Comparison of ENCODE assay signal across 8 cellular contexts in the genomic region with DNA sequence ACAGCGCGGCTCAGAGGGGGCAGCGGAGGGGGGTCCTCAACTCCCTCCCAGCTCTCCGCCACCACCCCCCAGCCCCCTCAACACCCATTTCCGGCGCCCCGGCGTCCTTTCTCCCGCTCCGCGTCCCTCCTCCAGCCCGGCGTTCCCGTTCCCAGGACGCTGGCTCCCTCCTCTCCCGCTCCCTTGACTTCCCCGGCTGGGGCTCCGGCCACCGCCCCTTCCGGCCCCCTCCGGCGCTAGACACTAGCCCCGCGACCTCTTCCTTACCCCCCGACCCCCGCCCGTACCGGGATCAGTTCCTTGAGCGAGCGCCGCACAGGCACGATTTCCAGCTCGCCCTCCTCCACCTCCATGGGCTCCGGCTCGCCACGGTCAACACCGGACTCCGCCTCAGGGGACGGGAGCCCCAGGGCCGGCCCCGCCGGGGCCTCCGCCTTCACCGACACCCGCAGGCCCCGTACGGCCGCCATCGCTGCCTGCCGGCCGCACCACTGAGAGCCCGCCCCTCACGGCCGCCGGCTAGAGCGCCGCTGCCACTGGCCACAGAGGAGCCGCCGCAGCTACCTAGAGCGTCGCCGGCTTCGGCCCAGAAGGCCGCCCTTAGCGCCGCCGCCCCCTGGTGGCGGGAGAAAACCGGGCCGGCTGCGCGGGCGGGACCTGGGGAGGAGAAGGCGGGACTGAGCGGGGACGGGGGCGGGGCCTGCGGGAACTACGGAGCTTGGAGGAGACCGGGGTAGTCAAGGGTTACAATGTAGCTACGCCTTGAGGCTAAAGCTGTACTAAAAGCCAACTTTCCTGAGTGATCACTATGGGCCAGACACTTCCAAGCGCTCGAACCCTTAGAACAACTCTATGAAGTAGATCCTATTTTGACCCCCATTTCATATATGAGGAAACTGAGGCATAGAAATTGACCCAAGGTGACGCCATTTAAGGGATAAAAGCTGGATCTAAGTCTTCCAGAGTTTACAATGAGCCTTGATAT. TPM values are rescaled to one million over a fixed set of nuclear protein-coding genes. Genes with fewer than 3 reads are reported as not detected.
DNase-seq lines count a peak whose midpoint lies in the region; ATAC-seq and TF ChIP-seq lines count a peak whose summit lies in the region.

A gene with protein sequence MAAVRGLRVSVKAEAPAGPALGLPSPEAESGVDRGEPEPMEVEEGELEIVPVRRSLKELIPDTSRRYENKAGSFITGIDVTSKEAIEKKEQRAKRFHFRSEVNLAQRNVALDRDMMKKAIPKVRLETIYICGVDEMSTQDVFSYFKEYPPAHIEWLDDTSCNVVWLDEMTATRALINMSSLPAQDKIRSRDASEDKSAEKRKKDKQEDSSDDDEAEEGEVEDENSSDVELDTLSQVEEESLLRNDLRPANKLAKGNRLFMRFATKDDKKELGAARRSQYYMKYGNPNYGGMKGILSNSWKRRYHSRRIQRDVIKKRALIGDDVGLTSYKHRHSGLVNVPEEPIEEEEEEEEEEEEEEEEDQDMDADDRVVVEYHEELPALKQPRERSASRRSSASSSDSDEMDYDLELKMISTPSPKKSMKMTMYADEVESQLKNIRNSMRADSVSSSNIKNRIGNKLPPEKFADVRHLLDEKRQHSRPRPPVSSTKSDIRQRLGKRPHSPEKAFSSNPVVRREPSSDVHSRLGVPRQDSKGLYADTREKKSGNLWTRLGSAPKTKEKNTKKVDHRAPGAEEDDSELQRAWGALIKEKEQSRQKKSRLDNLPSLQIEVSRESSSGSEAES (minus strand): TSS at position 493 of the 985 bp plus-strand sequence. CDS start 23 bp downstream, at position 470.

- DNase-seq in GM04503 (ENCODE audit: low read depth) (peak; percentile 39), HCEC 1CT (peak; percentile 91), MM.1S (peak; percentile 94), SJSA1 (ENCODE audit: low read depth in 1 of 2, low spot score in 2 of 2) (peak; percentile 84 to 92), foreskin keratinocyte (peak; percentile 62 to 81)
- DNase-seq in activated gamma-delta T cell treated with anti-CD3 and anti-CD28 coated beads, Interleukin-2, amount 50 U/mL, for 16 hours (ENCODE audit: low read depth): peak; percentile 85

- H3K9me2 ChIP-seq in MM.1S (replicated peaks; ENCODE audit: insufficient read depth, low read length): no peaks in the 10 kb centered on the region

- peaks cover 48% of the 10 kb centered on the region for H3K79me2 ChIP-seq in MM.1S (ENCODE audit: low read length)

- H3K9me3 ChIP-seq in MM.1S (replicated peaks; ENCODE audit: insufficient read depth, low read length): no peaks in the 10 kb centered on the region
- H3K9me3 ChIP-seq in SJSA1 (replicated peaks): no peaks in the 10 kb centered on the region
- no peaks in the 10 kb centered on the region for H3K9me3 ChIP-seq in neuron (ENCODE audit: low read length)
- H3K9me3 ChIP-seq in subcutaneous abdominal adipose tissue (ENCODE audit: control insufficient read depth in 5 of 5, low read length in 5 of 5): no peaks in the 10 kb centered on the region

- peak within 1 kb of the TSS; percentile 90 for H3K4me2 ChIP-seq in MM.1S (ENCODE audit: low read depth, low read length)

- peak within 1 kb of the TSS; percentile 98 for H3K9ac ChIP-seq in MM.1S (ENCODE audit: low read length)
- H3K9ac ChIP-seq in subcutaneous abdominal adipose tissue (ENCODE audit: low read length in 5 of 5): peak within 1 kb of the TSS; percentile 52 to 96 (median 93)

- TF ChIP-seq CTCF in MM.1S (IDR thresholded peaks at IDR 0.05; ENCODE audit: low read length) (peak; percentile 88), foreskin keratinocyte (conservative IDR thresholded peaks at IDR 0.05) (peak; percentile 100)

- H3K27ac ChIP-seq in MM.1S (ENCODE audit: low read length) (peak within 1 kb of the TSS; percentile 37; the same call in 1 of the 2 replicates), SJSA1 (peak within 1 kb of the TSS; percentile 70), foreskin keratinocyte (peak within 1 kb of the TSS; percentile 74), subcutaneous abdominal adipose tissue (ENCODE audit: low read depth, low read length) (peak within 1 kb of the TSS; percentile 83)

- H3F3A ChIP-seq in MM.1S (ENCODE audit: insufficient read depth, low read length): no peaks in the 10 kb centered on the region

- H3K36me3 ChIP-seq in MM.1S (replicated peaks; ENCODE audit: insufficient read depth, low read length): no peaks in the 10 kb centered on the region
- peaks cover 37% of the 10 kb centered on the region for H3K36me3 ChIP-seq in SJSA1
- H3K36me3 ChIP-seq in neuron (ENCODE audit: insufficient read depth, low read length): peaks cover 29% of the 10 kb centered on the region
- peaks cover 0 to 23% (median 13%) of the 10 kb centered on the region in 5 donors for H3K36me3 ChIP-seq in subcutaneous abdominal adipose tissue (ENCODE audit: control insufficient read depth in 5 of 5, insufficient read depth in 5 of 5, low read length in 5 of 5)

- no peaks in the 10 kb centered on the region for H4K20me1 ChIP-seq in MM.1S (ENCODE audit: insufficient read depth, low read length)

- peak; percentile 90 for ATAC-seq in foreskin keratinocyte

- peak within 1 kb of the TSS; percentile 99 for H3K4me3 ChIP-seq in MM.1S (ENCODE audit: low read length)
- peak within 1 kb of the TSS; percentile 85 for H3K4me3 ChIP-seq in SJSA1
- H3K4me3 ChIP-seq in neuron (ENCODE audit: low read length): peak within 1 kb of the TSS; percentile 89
- H3K4me3 ChIP-seq in subcutaneous abdominal adipose tissue (ENCODE audit: low read depth in 1 of 5, low read length in 5 of 5): peak within 1 kb of the TSS; percentile 83 to 95 (median 90)

- H3K27me3 ChIP-seq in MM.1S (replicated peaks; ENCODE audit: insufficient read depth, low read length): peaks cover 5% of the 10 kb centered on the region; the same call in 1 of the 2 replicates
- H3K27me3 ChIP-seq in SJSA1 (replicated peaks): no peaks in the 10 kb centered on the region
- no peaks in the 10 kb centered on the region for H3K27me3 ChIP-seq in foreskin keratinocyte
- H3K27me3 ChIP-seq in neuron (ENCODE audit: insufficient read depth, low read length): no peaks in the 10 kb centered on the region
- peaks cover 0 to 5% (median 0%) of the 10 kb centered on the region in 5 donors for H3K27me3 ChIP-seq in subcutaneous abdominal adipose tissue (ENCODE audit: control insufficient read depth in 5 of 5, insufficient read depth in 4 of 5, low read length in 5 of 5)

- H3K4me1 ChIP-seq in MM.1S (ENCODE audit: low read length): peaks cover 7% of the 10 kb centered on the region
- H3K4me1 ChIP-seq in SJSA1 (replicated peaks): no peaks in the 10 kb centered on the region
- H3K4me1 ChIP-seq in foreskin keratinocyte: no peaks in the 10 kb centered on the region
- H3K4me1 ChIP-seq in neuron (ENCODE audit: insufficient read depth, low read length): peaks cover 7% of the 10 kb centered on the region
- H3K4me1 ChIP-seq in subcutaneous abdominal adipose tissue (ENCODE audit: control insufficient read depth in 5 of 5, insufficient read depth in 5 of 5, low read length in 5 of 5): peaks cover 4 to 19% (median 10%) of the 10 kb centered on the region in 5 donors

- H2AFZ ChIP-seq in MM.1S (ENCODE audit: low read length) (peak within 1 kb of the TSS; percentile 100), neuron (ENCODE audit: low read depth, low read length) (peak within 1 kb of the TSS; percentile 86)

RNA-seq across cellular contexts. Expression of the gene that starts here (rescaled TPM):
- total RNA-seq in SJSA1 (2014; rRNA removed; shearing (Covaris generic)): 16.0 and 16.8 TPM in 2 replicates
- 23.6 and 25.3 TPM in 2 replicates for total RNA-seq in foreskin keratinocyte
- polyA plus RNA-seq in foreskin keratinocyte: 11.2 and 12.8 TPM in 2 replicates

Comparison
In these comparisons a context has a peak if more than half of its experiments do, and no peak if none do; other contexts are left out.
1. Peak in every context shown above with its lines: DNase-seq, ATAC-seq, H3K4me3 ChIP-seq and H3K27ac ChIP-seq.
2. DNase-seq: peak in every context shown above with its lines; median percentile 94 in MM.1S; 91 in HCEC 1CT; 88 in SJSA1; 85 in activated gamma-delta T cell treated with anti-CD3 and anti-CD28 coated beads, Interleukin-2, amount 50 U/mL, for 16 hours; 72 in foreskin keratinocyte; 39 in GM04503.